In the genomic region with DNA sequence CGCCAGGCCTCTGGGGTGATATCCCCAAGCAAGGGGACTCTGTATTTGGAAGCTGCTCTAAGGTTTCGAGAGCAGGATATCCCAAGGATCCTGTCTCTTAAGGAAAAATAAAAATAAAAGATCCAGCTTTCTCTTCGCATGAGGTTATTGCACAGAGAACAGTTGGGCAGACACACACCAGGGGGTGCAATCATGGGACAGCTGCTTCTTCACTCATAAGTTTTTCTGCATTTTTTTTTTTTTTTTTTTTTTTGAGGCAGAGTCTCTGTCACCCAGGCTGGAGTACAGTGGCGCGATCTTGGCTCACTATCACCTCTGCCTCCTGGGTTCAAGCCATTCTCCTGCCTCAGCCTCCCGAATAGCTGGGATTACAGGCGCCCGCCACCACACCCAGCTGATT, we compare ENCODE assay signal across 10 cellular contexts. TPM values are rescaled to one million over a fixed set of nuclear protein-coding genes. Genes with fewer than 3 reads are reported as not detected.
DNase-seq lines count a peak whose midpoint lies in the region; ATAC-seq, FAIRE-seq and TF ChIP-seq lines count a peak whose summit lies in the region.
"Not testable (repeated sequence)": the region's sequence is repeated elsewhere in the genome, so short reads cannot be mapped to it uniquely, and the experiment has no call there.
"Had no signal": no experiment of that assay in that cellular context is flagged by ENCODE, and none has a peak within 500 bp of the region (broad histone marks: within the 10 kb centered on the region; RNA-seq: fewer than 3 reads in every experiment).

No MANE protein-coding gene starts in this region.

- in situ Hi-C loops in IMR-90 (cut with MboI; ENCODE audit: low sequenced_read_pairs); Panc1 (cut with HindIII; ENCODE audit: low pct_unique_long_range_greater_than_20kb, low sequenced_read_pairs); GM12878 (cut with MboI): not testable (repeated sequence)

- 0 out of 2 replicates have a peak, but pooled peaks have one; percentile 12 for TF ChIP-seq RAD21 in IMR-90 (IDR thresholded peaks at IDR 0.05; ENCODE audit: low read length)
- TF ChIP-seq RAD21 in GM12878 (IDR thresholded peaks at IDR 0.05; ENCODE audit: insufficient read depth, low read depth, low read length) = not testable (repeated sequence)

- TF ChIP-seq EP300 in GM12878 (IDR thresholded peaks at IDR 0.05; ENCODE audit: borderline replicate concordance in 1 of 2, control insufficient read depth in 1 of 2, low read depth in 2 of 2, low read length in 2 of 2) = not testable (repeated sequence)

- CTCF ChIA-PET in AG04450 (lab: Charles Lee) (interaction anchor here (0.7 to 1.2 kb wide), 2 partner anchors 53 to 337 kb away, joined by 3 to 12 read pairs; no protein-coding TSS in a partner anchor), GM12878 (lab: Yijun Ruan, JAX) (interaction anchor here (0.6 to 1.2 kb wide), 3 partner anchors 8 to 266 kb away, joined by 3 to 4 read pairs (median 3); no protein-coding TSS in a partner anchor)
- CTCF ChIA-PET in IMR-90 (lab: Yijun Ruan, JAX); Panc1 (lab: Charles Lee): not testable (repeated sequence)

- SMC1A ChIA-PET in GM12878 (lab: Charles Lee; ENCODE audit: uncharacterized antibody, unreplicated experiment) = interaction anchor here (1.1 kb wide), 1 partner anchor 13 kb away, joined by 3 read pairs; the partner anchor contains the start of gene CD2BP2

- H4K8ac ChIP-seq in IMR-90 (ENCODE audit: low read depth in 2 of 2, low read length in 2 of 2); neuronal stem cell (ENCODE audit: low read depth, low read length): not testable (repeated sequence)

- POLR2A ChIA-PET in AG04450 (lab: Yijun Ruan, JAX) = interaction anchor here (0.6 to 0.7 kb wide), 2 partner anchors 29 to 223 kb away, joined by 3 to 4 read pairs; no protein-coding TSS in a partner anchor
- POLR2A ChIA-PET in IMR-90 (lab: Charles Lee; ENCODE audit: unreplicated experiment) = interaction anchor here (0.6 kb wide), 2 partner anchors 9 to 10 kb away, joined by 4 read pairs; no protein-coding TSS in a partner anchor
- POLR2A ChIA-PET in Panc1 (lab: Charles Lee) = not testable (repeated sequence)
- POLR2A ChIA-PET in GM12878 (lab: Charles Lee) = interaction anchor here (0.6 to 1.7 kb wide), 3 partner anchors 8 to 299 kb away, joined by 3 to 7 read pairs (median 6); no protein-coding TSS in a partner anchor

- not testable (repeated sequence) for H2AFZ ChIP-seq in DND-41 (ENCODE audit: low read depth, low read length); IMR-90 (replicated peaks; ENCODE audit: low read length, poor library complexity); GM12878 (ENCODE audit: control insufficient read depth, low read depth, low read length); neuronal stem cell (ENCODE audit: low read length)

- H2AK9ac ChIP-seq in IMR-90 (replicated peaks; ENCODE audit: low read depth, low read length, poor library complexity) = not testable (repeated sequence)

- H3K14ac ChIP-seq in IMR-90 (replicated peaks; ENCODE audit: low read depth, low read length); neuronal stem cell (ENCODE audit: low read length): not testable (repeated sequence)

- H3K4me3 ChIP-seq in AG04450 (ENCODE audit: low read depth, low read length); DND-41 (ENCODE audit: low read depth in 1 of 2, low read length in 2 of 2); IMR-90 (ENCODE audit: insufficient read depth, low read depth, low read length); Panc1 (ENCODE audit: low read depth in 2 of 2, low read length in 2 of 2); GM12878; epithelial cell of proximal tubule (ENCODE audit: low read depth, low read length); neuronal stem cell (ENCODE audit: low read length in 2 of 2): not testable (repeated sequence)

- H3K9me1 ChIP-seq in IMR-90 (ENCODE audit: insufficient read depth, low read length) = not testable (repeated sequence)

- H3K79me2 ChIP-seq in DND-41 (ENCODE audit: insufficient read depth, low read length); GM12878 (ENCODE audit: control insufficient read depth, insufficient read depth, low read length): not testable (repeated sequence)

- dilution Hi-C loops in IMR-90 (cut with HindIII; ENCODE audit: low sequenced_read_pairs, unreplicated experiment) = not testable (repeated sequence)

- not testable (repeated sequence) for H3K4me2 ChIP-seq in DND-41 (ENCODE audit: insufficient read depth, low read length); IMR-90 (ENCODE audit: low read depth, low read length); GM12878 (ENCODE audit: control insufficient read depth, insufficient read depth); neuronal stem cell (ENCODE audit: insufficient read depth, low read length, poor library complexity, severe bottlenecking)

- H3K9me3 ChIP-seq in AG04450 (ENCODE audit: control insufficient read depth, insufficient read depth, low read length); DND-41 (ENCODE audit: insufficient read depth, low read length, severe bottlenecking); IMR-90 (ENCODE audit: control insufficient read depth, insufficient read depth, low read length); Panc1 (ENCODE audit: control insufficient read depth, insufficient read depth, low read depth, low read length); GM12878 (replicated peaks; ENCODE audit: control insufficient read depth, insufficient read depth, low read length); neuronal stem cell (replicated peaks in 1 of 2; ENCODE audit: control insufficient read depth in 2 of 2, insufficient read depth in 1 of 2, low read depth in 1 of 2, low read length in 2 of 2): not testable (repeated sequence)

- H3K18ac ChIP-seq in IMR-90 (ENCODE audit: low read depth, low read length); neuronal stem cell (ENCODE audit: low read length): not testable (repeated sequence)

- H4K5ac ChIP-seq in IMR-90 (ENCODE audit: low read depth, low read length) = not testable (repeated sequence)

- H3K23ac ChIP-seq in IMR-90 (ENCODE audit: low read depth, low read length); neuronal stem cell (ENCODE audit: low read depth, low read length, poor library complexity): not testable (repeated sequence)

- not testable (repeated sequence) for H3K79me1 ChIP-seq in IMR-90 (ENCODE audit: low read depth in 1 of 2, low read length in 2 of 2); neuronal stem cell (ENCODE audit: low read depth, low read length)

- H3K4ac ChIP-seq in IMR-90 (ENCODE audit: low read depth, low read length); neuronal stem cell (ENCODE audit: low read length): not testable (repeated sequence)

- not testable (repeated sequence) for H3K9ac ChIP-seq in DND-41 (ENCODE audit: low read depth, low read length); IMR-90 (ENCODE audit: low read depth, low read length); GM12878 (ENCODE audit: control insufficient read depth, insufficient read depth, low read length); neuronal stem cell (ENCODE audit: low read depth, low read length, poor library complexity)

- H3K27ac ChIP-seq in AG04450 (ENCODE audit: low read depth, low read length); DND-41 (ENCODE audit: low read length); IMR-90 (ENCODE audit: insufficient read depth, low read length); Panc1 (ENCODE audit: low read length); GM12878 (ENCODE audit: control insufficient read depth, insufficient read depth); neuronal stem cell (replicated peaks; ENCODE audit: low read length): not testable (repeated sequence)

- not testable (repeated sequence) for H2BK5ac ChIP-seq in IMR-90 (ENCODE audit: low read depth, low read length, poor library complexity, severe bottlenecking); neuronal stem cell (ENCODE audit: low read length)

- not testable (repeated sequence) for H2AK5ac ChIP-seq in IMR-90 (ENCODE audit: low read depth, low read length)
- H2AK5ac ChIP-seq in neuronal stem cell (ENCODE audit: low read depth, low read length) = peak overlapping the region; percentile 63

- not testable (repeated sequence) for H4K91ac ChIP-seq in IMR-90 (ENCODE audit: insufficient read depth, low read depth, low read length); neuronal stem cell (ENCODE audit: low read depth, low read length, poor library complexity)

- H3K27me3 ChIP-seq in AG04450 (ENCODE audit: control insufficient read depth, insufficient read depth, low read length); DND-41 (ENCODE audit: insufficient read depth, low read length, poor library complexity); IMR-90 (ENCODE audit: control insufficient read depth, insufficient read depth, low read length); Panc1 (ENCODE audit: control insufficient read depth, insufficient read depth, low read length); GM12878 (replicated peaks in 1 of 2; ENCODE audit: control insufficient read depth in 2 of 2, insufficient read depth in 2 of 2, low read length in 1 of 2); neuronal stem cell (ENCODE audit: control insufficient read depth in 3 of 3, insufficient read depth in 3 of 3, low read depth in 1 of 3, low read length in 3 of 3): not testable (repeated sequence)

- TF ChIP-seq POLR2A in IMR-90 (IDR thresholded peaks at IDR 0.05; ENCODE audit: low read depth, low read length); GM12878 (IDR thresholded peaks at IDR 0.05; ENCODE audit: low read depth, low read length): not testable (repeated sequence)

- not testable (repeated sequence) for BruUV-seq in IMR-90 (replicated peaks; lab: Mats Ljungman, UMichigan); Panc1 (replicated peaks; lab: Mats Ljungman, UMichigan); GM12878 (replicated peaks; lab: Mats Ljungman, UMichigan)

- no CpG with 5 or more reads among the region's 8 CpGs for WGBS in IMR-90 (ENCODE audit: extremely low coverage in 2 of 2, insufficient read length in 1 of 2), 2 experiments
- 85% methylated on average over 8 of the region's 8 CpGs for WGBS in GM12878 (ENCODE audit: insufficient coverage, insufficient replicate concordance, low lambda C conversion rate, missing lambda C conversion rate)
- WGBS in neuronal stem cell (ENCODE audit: extremely low coverage in 2 of 2, insufficient read length in 2 of 2, insufficient replicate concordance in 1 of 2), 2 donors = no CpG with 5 or more reads among the region's 8 CpGs

- H2BK120ac ChIP-seq in IMR-90 (ENCODE audit: low read depth, low read length); neuronal stem cell (ENCODE audit: low read depth, low read length): not testable (repeated sequence)

- not testable (repeated sequence) for H3K36me3 ChIP-seq in DND-41 (ENCODE audit: insufficient read depth, low read length); IMR-90 (ENCODE audit: control insufficient read depth, insufficient read depth, low read length); Panc1 (ENCODE audit: control insufficient read depth, insufficient read depth, low read length); GM12878 (ENCODE audit: control insufficient read depth in 2 of 2, insufficient read depth in 2 of 2, low read length in 1 of 2); neuronal stem cell (replicated peaks in 1 of 2; ENCODE audit: control insufficient read depth in 2 of 2, insufficient read depth in 2 of 2, low read length in 2 of 2)

- RAD21 ChIA-PET in GM12878 (lab: Charles Lee; ENCODE audit: unreplicated experiment) = interaction anchor here (0.7 to 1.1 kb wide), 2 partner anchors 23 to 195 kb away, joined by 3 to 5 read pairs; no protein-coding TSS in a partner anchor

- TF ChIP-seq CTCF in AG04450 (IDR thresholded peaks at IDR 0.05; ENCODE audit: low read depth, low read length) = peak; percentile 34
- peak; percentile 6 for TF ChIP-seq CTCF in DND-41 (IDR thresholded peaks at IDR 0.05; ENCODE audit: borderline replicate concordance, extremely low read depth, low read length, poor library complexity, severe bottlenecking)
- peak; percentile 22; the same call in 1 of the 2 replicates for TF ChIP-seq CTCF in IMR-90 (conservative IDR thresholded peaks at IDR 0.05; ENCODE audit: low read depth, low read length)
- TF ChIP-seq CTCF in Panc1 (IDR thresholded peaks at IDR 0.05); GM12878 (IDR thresholded peaks at IDR 0.05 in 2 of 3, conservative IDR thresholded peaks at IDR 0.05 in 1 of 3; ENCODE audit: control insufficient read depth in 2 of 3, extremely low read depth in 1 of 3, insufficient read depth in 1 of 3, low read depth in 3 of 3, low read length in 3 of 3): not testable (repeated sequence)
- TF ChIP-seq CTCF in epithelial cell of proximal tubule (conservative IDR thresholded peaks at IDR 0.05; ENCODE audit: low read depth, low read length) = peak; percentile 17

- not testable (repeated sequence) for H2BK12ac ChIP-seq in neuronal stem cell (ENCODE audit: low read length)

- not testable (repeated sequence) for ATAC-seq in DND-41 (ENCODE audit: insufficient read depth, low read depth); IMR-90 (ENCODE audit: low read depth)
- ATAC-seq in Panc1 = peak; percentile 37; the same call in 1 of the 2 replicates
- ATAC-seq in GM12878 = peak; percentile 45; the same call in 2 of the 3 replicates

- not testable (repeated sequence) for H2BK15ac ChIP-seq in IMR-90 (ENCODE audit: low read depth, low read length); neuronal stem cell (ENCODE audit: low read length)

- not testable (repeated sequence) for H4K20me1 ChIP-seq in DND-41 (ENCODE audit: insufficient read depth, low read length); IMR-90 (ENCODE audit: insufficient read depth, low read length); GM12878 (ENCODE audit: control insufficient read depth, insufficient read depth)

- intact Hi-C loops in IMR-90 (cut with micrococcal nuclease); Panc1 (cut with micrococcal nuclease; ENCODE audit: unreplicated experiment); GM12878 (cut with micrococcal nuclease; ENCODE audit: unreplicated experiment): not testable (repeated sequence)

- peaks cover 16% of the 10 kb centered on the region for H3K4me1 ChIP-seq in DND-41 (ENCODE audit: insufficient read depth, low read length)
- not testable (repeated sequence) for H3K4me1 ChIP-seq in IMR-90 (ENCODE audit: control insufficient read depth, insufficient read depth, low read length); Panc1 (ENCODE audit: control insufficient read depth, insufficient read depth, low read length); GM12878 (ENCODE audit: control insufficient read depth, insufficient read depth, low read length); neuronal stem cell (ENCODE audit: control insufficient read depth in 2 of 2, insufficient read depth in 1 of 2, low read depth in 1 of 2, low read length in 2 of 2)

- H2BK20ac ChIP-seq in IMR-90 (ENCODE audit: low read depth, low read length) = not testable (repeated sequence)

- H3K56ac ChIP-seq in IMR-90 (ENCODE audit: extremely low read depth, insufficient read depth, low read length) = not testable (repeated sequence)

- not testable (repeated sequence) for FAIRE-seq in GM12878 (lab: Jason Lieb, UNC)

- DNase-seq in AG04450 (ENCODE audit: low read depth, low spot score); DND-41; IMR-90; Panc1 (ENCODE audit: low read depth, low spot score); GM12878 (ENCODE audit: low read depth, low spot score); epithelial cell of proximal tubule (ENCODE audit: low read depth); neuronal stem cell (ENCODE audit: low spot score): not testable (repeated sequence)
- DNase-seq in NAMALWA (ENCODE audit: low spot score) = peak; percentile 48

RNA-seq across cellular contexts. Expression of gene CD2BP2, which starts 13.1 kb away (rescaled TPM):
- 48.9 and 49.5 TPM in 2 replicates for polyA plus RNA-seq in AG04450 (2011; rRNA removed)
- 26.9 and 36.6 TPM in 2 replicates for polyA minus RNA-seq in AG04450 (2011; rRNA and poly(A)+ RNA removed)
- total RNA-seq in IMR-90 (2012; rRNA removed) = 29.6 and 34.4 TPM in 2 replicates
- 41.1 and 44.0 TPM in 2 replicates for polyA plus RNA-seq in IMR-90 (2012; rRNA removed)
- 33.8 and 49.6 TPM in 2 replicates for polyA plus RNA-seq in IMR-90 (2012; cell fraction: cytosol; rRNA removed)
- polyA plus RNA-seq in IMR-90 (2012; cell fraction: nucleus; rRNA removed; ENCODE audit: low replicate concordance) = 92.8 and 111 TPM in 2 replicates
- total RNA-seq in Panc1 (2021; ENCODE audit: unreplicated experiment) = 90.7 TPM
- polyA plus RNA-seq in Panc1 (2012; ENCODE audit: insufficient read length) = 68.7 TPM
- total RNA-seq in GM12878 (2013; cell fraction: nucleolus; rRNA removed) = 26.2 and 26.6 TPM in 2 replicates
- 25.1 and 27.9 TPM in 2 replicates for total RNA-seq in GM12878 (2014; rRNA removed)
- 26.5 and 29.3 TPM in 2 replicates for total RNA-seq in GM12878 (2014; rRNA removed; fragmentation: Illumina TruSeq; extraction: Trizol)
- total RNA-seq in GM12878 (2021) = 47.9 and 52.8 TPM in 2 replicates
- polyA plus RNA-seq in GM12878 (2011; ENCODE audit: low read depth) = 12.0 TPM
- 36.7 and 46.6 TPM in 2 replicates for polyA plus RNA-seq in GM12878 (2011; rRNA removed)
- 35.0 and 46.2 TPM in 2 replicates for polyA plus RNA-seq in GM12878 (2011; cell fraction: cytosol; rRNA removed)
- polyA plus RNA-seq in GM12878 (2011; cell fraction: nucleus; rRNA removed) = 87.1 and 99.3 TPM in 2 replicates
- polyA plus RNA-seq in GM12878 (2012) = 27.1 and 34.5 TPM in 2 replicates
- polyA plus RNA-seq in GM12878 (2014; fragmentation: Illumina TruSeq; extraction: Trizol) = 26.8 and 33.3 TPM in 2 replicates
- polyA plus RNA-seq in GM12878 (2014; fragmentation: Nextera tagmentation; extraction: Ambion mirVana) = 1 to 10 TPM; 3.3 to 5.5 TPM
- polyA plus RNA-seq in GM12878 (2014; rRNA removed) = 34.3 and 35.8 TPM in 2 replicates
- 10 to 100 TPM; 44.5 to 46.0 TPM for polyA plus RNA-seq in GM12878 (2016; fragmentation: Nextera tagmentation; extraction: Ambion mirVana)
- polyA minus RNA-seq in GM12878 (2011; rRNA and poly(A)+ RNA removed) = 12.2 and 21.0 TPM in 2 replicates
- polyA minus RNA-seq in GM12878 (2011; cell fraction: cytosol; rRNA and poly(A)+ RNA removed) = 6.5 and 8.0 TPM in 2 replicates
- polyA minus RNA-seq in GM12878 (2011; cell fraction: nucleus; rRNA and poly(A)+ RNA removed) = 13.1 and 20.2 TPM in 2 replicates
- total RNA-seq in epithelial cell of proximal tubule = 68.9 and 75.2 TPM in 2 replicates
- polyA plus RNA-seq in neuronal stem cell (2013, experiment 1 of 2) = 31.1 TPM
- 30.6 TPM for polyA plus RNA-seq in neuronal stem cell (2013, experiment 2 of 2)

RNA-seq across cellular contexts. Expression of gene TBC1D10B, which starts 28.3 kb away (rescaled TPM):
- polyA plus RNA-seq in AG04450 (2011; rRNA removed) (12.0 and 14.8 TPM in 2 replicates), IMR-90 (2012; rRNA removed) (24.9 and 26.4 TPM in 2 replicates), GM12878 (2011; rRNA removed) (6.4 and 11.4 TPM in 2 replicates), GM12878 (2014; fragmentation: Illumina TruSeq; extraction: Trizol) (15.7 and 19.0 TPM in 2 replicates), GM12878 (2014; fragmentation: Nextera tagmentation; extraction: Ambion mirVana) (1 to 10 TPM; 2.2 to 4.4 TPM), GM12878 (2014; rRNA removed) (26.2 and 30.7 TPM in 2 replicates), GM12878 (2016; fragmentation: Nextera tagmentation; extraction: Ambion mirVana) (10 to 100 TPM in 1 of 2 experiments, 1 to 10 TPM in 1; 6.9 to 11.6 TPM)
- polyA minus RNA-seq in AG04450 (2011; rRNA and poly(A)+ RNA removed) = 16.8 and 18.3 TPM in 2 replicates
- total RNA-seq in IMR-90 (2012; rRNA removed) (8.1 and 8.4 TPM in 2 replicates), Panc1 (2021; ENCODE audit: unreplicated experiment) (52.6 TPM), GM12878 (2014; rRNA removed) (19.5 and 25.5 TPM in 2 replicates), GM12878 (2014; rRNA removed; fragmentation: Illumina TruSeq; extraction: Trizol) (11.5 TPM in 2 replicates), GM12878 (2021) (44.0 and 51.2 TPM in 2 replicates), epithelial cell of proximal tubule (51.8 and 53.6 TPM in 2 replicates)
- polyA plus RNA-seq in IMR-90 (2012; cell fraction: cytosol; rRNA removed) = 30.8 and 40.6 TPM in 2 replicates
- polyA plus RNA-seq in IMR-90 (2012; cell fraction: nucleus; rRNA removed; ENCODE audit: low replicate concordance) = 41.1 and 73.5 TPM in 2 replicates
- polyA plus RNA-seq in Panc1 (2012; ENCODE audit: insufficient read length) = 41.9 TPM
- 28.6 and 35.9 TPM in 2 replicates for total RNA-seq in GM12878 (2013; cell fraction: nucleolus; rRNA removed)
- 10.4 TPM for polyA plus RNA-seq in GM12878 (2011; ENCODE audit: low read depth)
- 26.7 and 26.8 TPM in 2 replicates for polyA plus RNA-seq in GM12878 (2011; cell fraction: cytosol; rRNA removed)
- 32.0 and 43.5 TPM in 2 replicates for polyA plus RNA-seq in GM12878 (2011; cell fraction: nucleus; rRNA removed)
- 22.9 and 23.4 TPM in 2 replicates for polyA plus RNA-seq in GM12878 (2012)
- polyA minus RNA-seq in GM12878 (2011; rRNA and poly(A)+ RNA removed) = 18.4 and 31.1 TPM in 2 replicates
- polyA minus RNA-seq in GM12878 (2011; cell fraction: cytosol; rRNA and poly(A)+ RNA removed) = 17.8 and 19.3 TPM in 2 replicates
- polyA minus RNA-seq in GM12878 (2011; cell fraction: nucleus; rRNA and poly(A)+ RNA removed) = 7.6 and 18.6 TPM in 2 replicates
- polyA plus RNA-seq in neuronal stem cell (2013, experiment 1 of 2) = 18.4 TPM
- 16.8 TPM for polyA plus RNA-seq in neuronal stem cell (2013, experiment 2 of 2)

RNA-seq across cellular contexts. Expression of gene MYL11, which starts 32.6 kb away (rescaled TPM):
- polyA plus RNA-seq in AG04450 (2011; rRNA removed) = 0.55 TPM in 1 of 2 replicates, not detected in the other
- not detected in 2 replicates for polyA minus RNA-seq in AG04450 (2011; rRNA and poly(A)+ RNA removed)
- not detected in 2 replicates for total RNA-seq in IMR-90 (2012; rRNA removed)
- 1.1 and 1.2 TPM in 2 replicates for polyA plus RNA-seq in IMR-90 (2012; rRNA removed)
- not detected in 2 replicates for polyA plus RNA-seq in IMR-90 (2012; cell fraction: cytosol; rRNA removed)
- not detected in 2 replicates for polyA plus RNA-seq in IMR-90 (2012; cell fraction: nucleus; rRNA removed; ENCODE audit: low replicate concordance)
- not detected for total RNA-seq in Panc1 (2021; ENCODE audit: unreplicated experiment)
- 1.2 TPM for polyA plus RNA-seq in Panc1 (2012; ENCODE audit: insufficient read length)
- total RNA-seq in GM12878 (2013; cell fraction: nucleolus; rRNA removed) = not detected in 2 replicates
- not detected in 2 replicates for total RNA-seq in GM12878 (2014; rRNA removed)
- total RNA-seq in GM12878 (2014; rRNA removed; fragmentation: Illumina TruSeq; extraction: Trizol) = not detected in 2 replicates
- total RNA-seq in GM12878 (2021) = not detected in 2 replicates
- polyA plus RNA-seq in GM12878 (2011; ENCODE audit: low read depth) = not detected
- 0.61 TPM in 1 of 2 replicates, not detected in the other for polyA plus RNA-seq in GM12878 (2011; rRNA removed)
- 0.50 TPM in 1 of 2 replicates, not detected in the other for polyA plus RNA-seq in GM12878 (2011; cell fraction: cytosol; rRNA removed)
- not detected in 2 replicates for polyA plus RNA-seq in GM12878 (2011; cell fraction: nucleus; rRNA removed)
- 0.96 TPM in 1 of 2 replicates, not detected in the other for polyA plus RNA-seq in GM12878 (2012)
- polyA plus RNA-seq in GM12878 (2014; fragmentation: Illumina TruSeq; extraction: Trizol) = 1.2 TPM in 1 of 2 replicates, not detected in the other
- polyA plus RNA-seq in GM12878 (2014; fragmentation: Nextera tagmentation; extraction: Ambion mirVana) = under 1 TPM in 1 of 2 experiments, not detected in 1; 0.79 TPM
- 0.19 and 2.5 TPM in 2 replicates for polyA plus RNA-seq in GM12878 (2014; rRNA removed)
- under 1 TPM in 1 of 2 experiments, not detected in 1; 0.33 TPM for polyA plus RNA-seq in GM12878 (2016; fragmentation: Nextera tagmentation; extraction: Ambion mirVana)
- polyA minus RNA-seq in GM12878 (2011; rRNA and poly(A)+ RNA removed) = not detected in 2 replicates
- not detected in 2 replicates for polyA minus RNA-seq in GM12878 (2011; cell fraction: cytosol; rRNA and poly(A)+ RNA removed)
- polyA minus RNA-seq in GM12878 (2011; cell fraction: nucleus; rRNA and poly(A)+ RNA removed) = not detected in 2 replicates
- not detected in 2 replicates for total RNA-seq in epithelial cell of proximal tubule
- polyA plus RNA-seq in neuronal stem cell (2013, experiment 1 of 2) = 4.7 TPM
- 4.6 TPM for polyA plus RNA-seq in neuronal stem cell (2013, experiment 2 of 2)
- total RNA-seq: Daoy, PC-3 had no signal

RNA-seq across cellular contexts. Expression of gene SEPTIN1, which starts 40.4 kb away (rescaled TPM):
- polyA plus RNA-seq in AG04450 (2011; rRNA removed) (not detected in 2 replicates), IMR-90 (2012; rRNA removed) (0.24 and 0.50 TPM in 2 replicates), GM12878 (2011; rRNA removed) (42.5 and 62.5 TPM in 2 replicates), GM12878 (2014; fragmentation: Illumina TruSeq; extraction: Trizol) (85.0 and 130 TPM in 2 replicates), GM12878 (2014; fragmentation: Nextera tagmentation; extraction: Ambion mirVana) (10 to 100 TPM in 1 of 2 experiments, 1 to 10 TPM in 1; 2.8 to 16.0 TPM), GM12878 (2014; rRNA removed) (98.4 and 124 TPM in 2 replicates), GM12878 (2016; fragmentation: Nextera tagmentation; extraction: Ambion mirVana) (100 to 1,000 TPM; 147 to 153 TPM)
- 0.51 TPM in 1 of 2 replicates, not detected in the other for polyA minus RNA-seq in AG04450 (2011; rRNA and poly(A)+ RNA removed)
- total RNA-seq in IMR-90 (2012; rRNA removed) (not detected in 2 replicates), Panc1 (2021; ENCODE audit: unreplicated experiment) (1.7 TPM), GM12878 (2014; rRNA removed) (85.4 and 89.7 TPM in 2 replicates), GM12878 (2014; rRNA removed; fragmentation: Illumina TruSeq; extraction: Trizol) (47.7 and 52.6 TPM in 2 replicates), GM12878 (2021) (124 and 125 TPM in 2 replicates), epithelial cell of proximal tubule (0.23 TPM in 1 of 2 replicates, not detected in the other)
- polyA plus RNA-seq in IMR-90 (2012; cell fraction: cytosol; rRNA removed) = 0.12 and 0.27 TPM in 2 replicates
- polyA plus RNA-seq in IMR-90 (2012; cell fraction: nucleus; rRNA removed; ENCODE audit: low replicate concordance) = 0.46 and 0.60 TPM in 2 replicates
- 1.8 TPM for polyA plus RNA-seq in Panc1 (2012; ENCODE audit: insufficient read length)
- total RNA-seq in GM12878 (2013; cell fraction: nucleolus; rRNA removed) = 58.7 and 62.2 TPM in 2 replicates
- 39.5 TPM for polyA plus RNA-seq in GM12878 (2011; ENCODE audit: low read depth)
- polyA plus RNA-seq in GM12878 (2011; cell fraction: cytosol; rRNA removed) = 104 and 113 TPM in 2 replicates
- polyA plus RNA-seq in GM12878 (2011; cell fraction: nucleus; rRNA removed) = 234 and 279 TPM in 2 replicates
- 90.6 and 97.1 TPM in 2 replicates for polyA plus RNA-seq in GM12878 (2012)
- polyA minus RNA-seq in GM12878 (2011; rRNA and poly(A)+ RNA removed) = 45.6 and 80.6 TPM in 2 replicates
- polyA minus RNA-seq in GM12878 (2011; cell fraction: cytosol; rRNA and poly(A)+ RNA removed) = 16.0 and 19.1 TPM in 2 replicates
- 27.7 and 42.4 TPM in 2 replicates for polyA minus RNA-seq in GM12878 (2011; cell fraction: nucleus; rRNA and poly(A)+ RNA removed)
- 3.9 TPM for polyA plus RNA-seq in neuronal stem cell (2013, experiment 1 of 2)
- 3.4 TPM for polyA plus RNA-seq in neuronal stem cell (2013, experiment 2 of 2)
- total RNA-seq: Daoy had no signal

RNA-seq across cellular contexts. Expression of gene ZNF48, which starts 53.2 kb away (rescaled TPM):
- polyA plus RNA-seq in AG04450 (2011; rRNA removed) (4.3 and 5.3 TPM in 2 replicates), IMR-90 (2012; rRNA removed) (5.8 and 6.7 TPM in 2 replicates), GM12878 (2011; rRNA removed) (3.2 and 4.0 TPM in 2 replicates), GM12878 (2014; fragmentation: Illumina TruSeq; extraction: Trizol) (1.3 and 4.5 TPM in 2 replicates), GM12878 (2014; fragmentation: Nextera tagmentation; extraction: Ambion mirVana) (1 to 10 TPM in 1 of 2 experiments, under 1 TPM in 1; 0.14 to 1.0 TPM), GM12878 (2014; rRNA removed) (7.0 and 8.6 TPM in 2 replicates), GM12878 (2016; fragmentation: Nextera tagmentation; extraction: Ambion mirVana) (1 to 10 TPM in 1 of 2 experiments, under 1 TPM in 1; 0.88 to 1.2 TPM)
- polyA minus RNA-seq in AG04450 (2011; rRNA and poly(A)+ RNA removed) = 5.9 and 6.6 TPM in 2 replicates
- total RNA-seq in IMR-90 (2012; rRNA removed) (6.6 and 6.9 TPM in 2 replicates), Panc1 (2021; ENCODE audit: unreplicated experiment) (16.6 TPM), GM12878 (2014; rRNA removed) (10.5 and 10.6 TPM in 2 replicates), GM12878 (2014; rRNA removed; fragmentation: Illumina TruSeq; extraction: Trizol) (6.4 and 6.6 TPM in 2 replicates), GM12878 (2021) (11.1 and 12.0 TPM in 2 replicates), epithelial cell of proximal tubule (12.6 and 15.6 TPM in 2 replicates)
- polyA plus RNA-seq in IMR-90 (2012; cell fraction: cytosol; rRNA removed) = 5.6 and 5.8 TPM in 2 replicates
- polyA plus RNA-seq in IMR-90 (2012; cell fraction: nucleus; rRNA removed; ENCODE audit: low replicate concordance) = 5.3 and 10.5 TPM in 2 replicates
- polyA plus RNA-seq in Panc1 (2012; ENCODE audit: insufficient read length) = 17.6 TPM
- total RNA-seq in GM12878 (2013; cell fraction: nucleolus; rRNA removed) = 11.9 and 12.6 TPM in 2 replicates
- 2.0 TPM for polyA plus RNA-seq in GM12878 (2011; ENCODE audit: low read depth)
- 5.7 and 5.9 TPM in 2 replicates for polyA plus RNA-seq in GM12878 (2011; cell fraction: cytosol; rRNA removed)
- polyA plus RNA-seq in GM12878 (2011; cell fraction: nucleus; rRNA removed) = 7.3 and 8.5 TPM in 2 replicates
- 3.8 and 4.6 TPM in 2 replicates for polyA plus RNA-seq in GM12878 (2012)
- polyA minus RNA-seq in GM12878 (2011; rRNA and poly(A)+ RNA removed) = 5.3 and 8.5 TPM in 2 replicates
- 2.8 and 3.8 TPM in 2 replicates for polyA minus RNA-seq in GM12878 (2011; cell fraction: cytosol; rRNA and poly(A)+ RNA removed)
- polyA minus RNA-seq in GM12878 (2011; cell fraction: nucleus; rRNA and poly(A)+ RNA removed) = 4.7 and 6.3 TPM in 2 replicates
- 22.2 TPM for polyA plus RNA-seq in neuronal stem cell (2013, experiment 1 of 2)
- polyA plus RNA-seq in neuronal stem cell (2013, experiment 2 of 2) = 21.3 TPM
